ENCODE assay signal across 8 cellular contexts in genomic region chr17:68346448-68346847, GRCh38. TPM values are rescaled to one million over a fixed set of nuclear protein-coding genes. Genes with fewer than 3 reads are reported as not detected.
DNase-seq lines count a peak whose midpoint lies in the region; ATAC-seq, FAIRE-seq and TF ChIP-seq lines count a peak whose summit lies in the region.

No MANE protein-coding gene starts in this region.

- in situ Hi-C loops in IMR-90 (cut with MboI; ENCODE audit: low sequenced_read_pairs), result no loop called here

- H3K9me3 Mint-ChIP-seq in stimulated activated memory B cell treated with anti-CD40 and anti-IgM and Interleukin-4, amounts not matched to agents 10 μg/mL and 1 μg/mL and 100 μg/mL, for 72 hours, result no peaks in the 10 kb centered on the region

- no peak overlapping the region for H4K5ac ChIP-seq in IMR-90 (ENCODE audit: low read depth, low read length)

- peaks cover under 1% of the 10 kb centered on the region; the same call in 1 of the 2 replicates for H3K9me1 ChIP-seq in IMR-90 (ENCODE audit: insufficient read depth, low read length)

- no peaks in the 10 kb centered on the region for H3K36me3 Mint-ChIP-seq in stimulated activated memory B cell treated with anti-CD40 and anti-IgM and Interleukin-4, amounts not matched to agents 10 μg/mL and 1 μg/mL and 100 μg/mL, for 72 hours

- no peak overlapping the region for H4K91ac ChIP-seq in IMR-90 (ENCODE audit: insufficient read depth, low read depth, low read length)

- no peak overlapping the region for H3K4me2 ChIP-seq in IMR-90 (ENCODE audit: low read depth, low read length)

- no peak overlapping the region for H2BK20ac ChIP-seq in IMR-90 (ENCODE audit: low read depth, low read length)

- H3K27ac Mint-ChIP-seq in stimulated activated memory B cell treated with anti-CD40 and anti-IgM and Interleukin-4, amounts not matched to agents 10 μg/mL and 1 μg/mL and 100 μg/mL, for 72 hours, result peak overlapping the region; percentile 77

- H4K8ac ChIP-seq in IMR-90 (ENCODE audit: low read depth in 2 of 2, low read length in 2 of 2), result no peak overlapping the region

- peak overlapping the region; percentile 50 for H2AK9ac ChIP-seq in IMR-90 (replicated peaks; ENCODE audit: low read depth, low read length, poor library complexity)

- H2AK5ac ChIP-seq in IMR-90 (ENCODE audit: low read depth, low read length), result no peak overlapping the region

- peak; percentile 66 for ATAC-seq in GM19455 (IDR thresholded peaks at IDR 0.05; ENCODE audit: unreplicated experiment)
- ATAC-seq in IMR-90 (ENCODE audit: low read depth), result no peak
- peak; percentile 33 for ATAC-seq in left lobe of liver
- peak; percentile 96 for ATAC-seq in stimulated activated memory B cell treated with anti-CD40 and anti-IgM and Interleukin-4, amounts not matched to agents 10 μg/mL and 1 μg/mL and 100 μg/mL, for 72 hours

- H3K23ac ChIP-seq in IMR-90 (ENCODE audit: low read depth, low read length), result no peak overlapping the region

- H4K20me1 ChIP-seq in IMR-90 (ENCODE audit: insufficient read depth, low read length), result no peaks in the 10 kb centered on the region

- no peak overlapping the region for H2BK120ac ChIP-seq in IMR-90 (ENCODE audit: low read depth, low read length)

- no peak overlapping the region for H2AFZ ChIP-seq in IMR-90 (replicated peaks; ENCODE audit: low read length, poor library complexity)

- no peak overlapping the region for H3K14ac ChIP-seq in IMR-90 (replicated peaks; ENCODE audit: low read depth, low read length)

- H3K79me1 ChIP-seq in IMR-90 (ENCODE audit: low read depth in 1 of 2, low read length in 2 of 2), result no peaks in the 10 kb centered on the region

- no peak overlapping the region for H3K9ac ChIP-seq in IMR-90 (ENCODE audit: low read depth, low read length)

- H3K4me1 ChIP-seq in IMR-90 (ENCODE audit: control insufficient read depth, insufficient read depth, low read length), result no peaks in the 10 kb centered on the region

- peaks cover 24% of the 10 kb centered on the region for H3K4me1 Mint-ChIP-seq in stimulated activated memory B cell treated with anti-CD40 and anti-IgM and Interleukin-4, amounts not matched to agents 10 μg/mL and 1 μg/mL and 100 μg/mL, for 72 hours

- no peaks in the 10 kb centered on the region for H3K9me3 ChIP-seq in IMR-90 (ENCODE audit: control insufficient read depth, insufficient read depth, low read length)

- no peak overlapping the region for H3K4me3 ChIP-seq in IMR-90 (ENCODE audit: insufficient read depth, low read depth, low read length)

- no peak overlapping the region for H3K4ac ChIP-seq in IMR-90 (ENCODE audit: low read depth, low read length)

- intact Hi-C loops in IMR-90 (cut with micrococcal nuclease), result no loop called here

- no peaks in the 10 kb centered on the region for H3K27me3 ChIP-seq in IMR-90 (ENCODE audit: control insufficient read depth, insufficient read depth, low read length)

- no TSS peak for BruUV-seq in IMR-90 (replicated peaks; lab: Mats Ljungman, UMichigan)

- no peaks in the 10 kb centered on the region for H3K36me3 ChIP-seq in IMR-90 (ENCODE audit: control insufficient read depth, insufficient read depth, low read length)

- no peak overlapping the region for H3K27ac ChIP-seq in IMR-90 (ENCODE audit: insufficient read depth, low read length)

- no peak for TF ChIP-seq POLR2A in IMR-90 (IDR thresholded peaks at IDR 0.05; ENCODE audit: low read depth, low read length)

- TF ChIP-seq CTCF in IMR-90 (conservative IDR thresholded peaks at IDR 0.05; ENCODE audit: low read depth, low read length) (no peak), D721Med (IDR thresholded peaks at IDR 0.05; ENCODE audit: insufficient read depth, missing control alignments) (no peak)

- POLR2A ChIA-PET in IMR-90 (lab: Charles Lee; ENCODE audit: unreplicated experiment), result no interaction called here

- FAIRE-seq in D721Med (lab: Jason Lieb, UNC), result no peak

- no peak for TF ChIP-seq RAD21 in IMR-90 (IDR thresholded peaks at IDR 0.05; ENCODE audit: low read length)

- CTCF ChIA-PET in IMR-90 (lab: Yijun Ruan, JAX), result no interaction called here

- no peak overlapping the region for H2BK15ac ChIP-seq in IMR-90 (ENCODE audit: low read depth, low read length)

- H3K56ac ChIP-seq in IMR-90 (ENCODE audit: extremely low read depth, insufficient read depth, low read length), result no peak overlapping the region

- H3K4me3 Mint-ChIP-seq in stimulated activated memory B cell treated with anti-CD40 and anti-IgM and Interleukin-4, amounts not matched to agents 10 μg/mL and 1 μg/mL and 100 μg/mL, for 72 hours, result peak overlapping the region; percentile 65

- no peak overlapping the region for H3K18ac ChIP-seq in IMR-90 (ENCODE audit: low read depth, low read length)

- H2BK5ac ChIP-seq in IMR-90 (ENCODE audit: low read depth, low read length, poor library complexity, severe bottlenecking), result no peak overlapping the region

- H3K27me3 Mint-ChIP-seq in stimulated activated memory B cell treated with anti-CD40 and anti-IgM and Interleukin-4, amounts not matched to agents 10 μg/mL and 1 μg/mL and 100 μg/mL, for 72 hours, result no peaks in the 10 kb centered on the region

- dilution Hi-C loops in IMR-90 (cut with HindIII; ENCODE audit: low sequenced_read_pairs, unreplicated experiment), result no loop called here

- WGBS in IMR-90 (ENCODE audit: extremely low coverage in 2 of 2, insufficient read length in 1 of 2), 2 experiments, result 81% methylated on average over 4 of the region's 13 CpGs; no CpG with 5 or more reads in 1 of the 2 experiments

- no peak for DNase-seq in IMR-90
- peak; percentile 24 for DNase-seq in activated CD8-positive, alpha-beta memory T cell treated with anti-CD3 and anti-CD28 coated beads, Interleukin-2, amount 50 U/mL, for 1 hour (ENCODE audit: extremely low read depth)
- no peak for DNase-seq in left lobe of liver (ENCODE audit: low spot score)
- no peak for DNase-seq in D721Med (ENCODE audit: insufficient read length, low spot score)
- no peak for DNase-seq in DMS114 treated with DMSO at 0.1 percent for 48 hours (lab: John Stamatoyannopoulos, UW; ENCODE audit: unreplicated experiment)
- DNase-seq in NCI-H1436 (lab: John Stamatoyannopoulos, UW), result no peak

TF ChIP-seq in IMR-90, 13 proteins besides CTCF, POLR2A, EP300 and RAD21:
- TF ChIP-seq CEBPB (IDR thresholded peaks at IDR 0.05; ENCODE audit: low read depth, low read length) (no peak), CHD1 (IDR thresholded peaks at IDR 0.05; ENCODE audit: low read depth, low read length) (no peak), RCOR1 (IDR thresholded peaks at IDR 0.05; ENCODE audit: insufficient replicate concordance, low read length) (no peak), USF2 (IDR thresholded peaks at IDR 0.05; ENCODE audit: low read depth, low read length) (no peak), NFE2L2 (IDR thresholded peaks at IDR 0.05; ENCODE audit: low read depth, low read length) (no peak), ELK1 (IDR thresholded peaks at IDR 0.05; ENCODE audit: borderline replicate concordance, low read depth, low read length) (no peak), SMC3 (IDR thresholded peaks at IDR 0.05; ENCODE audit: low read depth, low read length) (no peak), FOS (IDR thresholded peaks at IDR 0.05; ENCODE audit: low read depth, low read length) (no peak), RFX5 (IDR thresholded peaks at IDR 0.05; ENCODE audit: low read depth, low read length) (no peak), MAZ (IDR thresholded peaks at IDR 0.05; ENCODE audit: borderline replicate concordance, low read depth, low read length) (no peak), BHLHE40 (IDR thresholded peaks at IDR 0.05; ENCODE audit: low read depth, low read length) (no peak)

RNA-seq across cellular contexts. Expression of gene ARSG, which starts 55.2 kb away (rescaled TPM):
- total RNA-seq in IMR-90 (2012; rRNA removed) (2.9 and 3.1 TPM in 2 replicates), left lobe of liver (3.4 TPM)
- 2.5 and 3.0 TPM in 2 replicates for polyA plus RNA-seq in IMR-90 (2012; rRNA removed)
- 1.3 and 2.4 TPM in 2 replicates for polyA plus RNA-seq in IMR-90 (2012; cell fraction: cytosol; rRNA removed)
- 2.8 and 3.6 TPM in 2 replicates for polyA plus RNA-seq in IMR-90 (2012; cell fraction: nucleus; rRNA removed; ENCODE audit: low replicate concordance)

RNA-seq across cellular contexts. Expression of gene SLC16A6, which starts 55.5 kb away (rescaled TPM):
- total RNA-seq in IMR-90 (2012; rRNA removed) (0.54 and 0.83 TPM in 2 replicates), left lobe of liver (0.40 TPM)
- 0.22 and 0.29 TPM in 2 replicates for polyA plus RNA-seq in IMR-90 (2012; rRNA removed)
- 0.07 and 0.28 TPM in 2 replicates for polyA plus RNA-seq in IMR-90 (2012; cell fraction: cytosol; rRNA removed)
- 0.20 and 0.49 TPM in 2 replicates for polyA plus RNA-seq in IMR-90 (2012; cell fraction: nucleus; rRNA removed; ENCODE audit: low replicate concordance)
